In genomic region chr7:532379-533143, GRCh38 we compare ENCODE assay signal across 1 cellular context.
A peak's percentile ranks its signal among the peaks of the same experiment; 100 is the strongest.
TF ChIP-seq lines count a peak whose summit lies in the region.

No MANE protein-coding gene starts in this region.

TF ChIP-seq in HepG2, 621 proteins besides CTCF, POLR2A, EP300 and RAD21 (continued from another document):
- TF ChIP-seq TFDP1 (CRISPR knock-in tag; IDR thresholded peaks at IDR 0.05; ENCODE audit: borderline replicate concordance) = no peak
- TF ChIP-seq TBX2 (CRISPR knock-in tag; IDR thresholded peaks at IDR 0.05; ENCODE audit: borderline replicate concordance) = no peak
- peak; percentile 79 for TF ChIP-seq ZNF263 (CRISPR knock-in tag; IDR thresholded peaks at IDR 0.05)
- TF ChIP-seq ZNF329 (CRISPR knock-in tag; IDR thresholded peaks at IDR 0.05; ENCODE audit: low read depth) = peak; percentile 97
- 0 out of 2 replicates have a peak, but pooled peaks have one; percentile 4 for TF ChIP-seq ZNF687 (CRISPR knock-in tag; IDR thresholded peaks at IDR 0.05)
- no peak for TF ChIP-seq PHB2 (IDR thresholded peaks at IDR 0.05; ENCODE audit: partially characterized antibody)
- TF ChIP-seq TBL1XR1 (IDR thresholded peaks at IDR 0.05; ENCODE audit: borderline replicate concordance, low read length, partially characterized antibody) = no peak
- TF ChIP-seq RARA (CRISPR knock-in tag; IDR thresholded peaks at IDR 0.05) = no peak
- no peak for TF ChIP-seq NR2F6 (IDR thresholded peaks at IDR 0.05)
- TF ChIP-seq NR2F6 (CRISPR knock-in tag; IDR thresholded peaks at IDR 0.05) = peak; percentile 26; the same call in 1 of the 2 replicates
- TF ChIP-seq ETS1 (CRISPR knock-in tag; IDR thresholded peaks at IDR 0.05) = no peak
- TF ChIP-seq ZSCAN30 (CRISPR knock-in tag; IDR thresholded peaks at IDR 0.05) = no peak
